Comparison of ENCODE assay signal across 2 cellular contexts in the genomic region with DNA sequence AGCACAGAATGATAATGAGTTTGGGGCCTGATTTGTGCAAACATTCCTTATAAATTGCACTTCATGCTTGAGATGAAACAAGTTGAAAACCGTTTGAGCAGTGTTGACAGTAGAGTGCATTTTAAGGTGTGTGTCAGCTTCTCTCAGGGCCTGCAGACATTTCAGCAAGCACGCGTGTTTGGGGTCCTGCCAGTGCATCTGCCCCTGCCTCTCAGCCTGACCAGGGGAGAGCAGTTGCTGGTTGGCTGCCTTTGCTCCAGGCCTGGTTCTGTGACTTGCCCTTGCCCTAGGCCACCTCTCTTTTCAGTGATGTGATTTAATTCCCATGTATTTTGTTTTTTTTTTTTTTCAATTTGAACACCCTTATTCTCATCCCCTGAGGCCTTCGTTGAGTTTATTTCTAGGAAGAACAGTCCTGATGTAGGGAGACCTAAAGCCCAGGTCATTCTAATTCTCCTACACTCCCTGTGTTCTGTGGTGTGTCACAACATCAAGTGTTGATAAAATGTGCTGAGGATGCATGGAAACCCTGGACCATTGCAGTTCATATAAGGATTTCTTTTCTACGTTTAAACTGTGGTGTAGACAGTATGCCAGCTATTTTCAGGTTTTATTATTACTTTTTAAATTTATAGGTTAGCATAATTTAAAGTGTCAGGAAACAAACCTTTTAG.
TF ChIP-seq lines count a peak whose summit lies in the region.

No MANE protein-coding gene starts in this region.

TF ChIP-seq in SK-N-SH, 30 proteins besides CTCF, POLR2A, EP300 and RAD21:
- no peak for TF ChIP-seq GATA2 (CRISPR knock-in tag; IDR thresholded peaks at IDR 0.05)
- peak; percentile 26; the same call in 1 of the 2 replicates for TF ChIP-seq MXI1 (IDR thresholded peaks at IDR 0.05; ENCODE audit: low read depth, low read length)
- TF ChIP-seq RCOR1 (IDR thresholded peaks at IDR 0.05; ENCODE audit: low read length) = no peak
- no peak for TF ChIP-seq TAF1 (IDR thresholded peaks at IDR 0.05; ENCODE audit: borderline replicate concordance, low read depth, low read length)
- TF ChIP-seq, protein P1, sequence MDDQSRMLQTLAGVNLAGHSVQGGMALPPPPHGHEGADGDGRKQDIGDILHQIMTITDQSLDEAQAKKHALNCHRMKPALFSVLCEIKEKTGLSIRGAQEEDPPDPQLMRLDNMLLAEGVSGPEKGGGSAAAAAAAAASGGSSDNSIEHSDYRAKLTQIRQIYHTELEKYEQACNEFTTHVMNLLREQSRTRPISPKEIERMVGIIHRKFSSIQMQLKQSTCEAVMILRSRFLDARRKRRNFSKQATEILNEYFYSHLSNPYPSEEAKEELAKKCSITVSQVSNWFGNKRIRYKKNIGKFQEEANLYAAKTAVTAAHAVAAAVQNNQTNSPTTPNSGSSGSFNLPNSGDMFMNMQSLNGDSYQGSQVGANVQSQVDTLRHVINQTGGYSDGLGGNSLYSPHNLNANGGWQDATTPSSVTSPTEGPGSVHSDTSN (IDR thresholded peaks at IDR 0.05) = no peak
- TF ChIP-seq ELF1 (IDR thresholded peaks at IDR 0.05) = no peak

TF ChIP-seq in SK-N-SH treated with all-trans-retinoic acid at 6 μM for 48 hours, 23 proteins besides CTCF, POLR2A, EP300 and RAD21:
- TF ChIP-seq, protein P2, sequence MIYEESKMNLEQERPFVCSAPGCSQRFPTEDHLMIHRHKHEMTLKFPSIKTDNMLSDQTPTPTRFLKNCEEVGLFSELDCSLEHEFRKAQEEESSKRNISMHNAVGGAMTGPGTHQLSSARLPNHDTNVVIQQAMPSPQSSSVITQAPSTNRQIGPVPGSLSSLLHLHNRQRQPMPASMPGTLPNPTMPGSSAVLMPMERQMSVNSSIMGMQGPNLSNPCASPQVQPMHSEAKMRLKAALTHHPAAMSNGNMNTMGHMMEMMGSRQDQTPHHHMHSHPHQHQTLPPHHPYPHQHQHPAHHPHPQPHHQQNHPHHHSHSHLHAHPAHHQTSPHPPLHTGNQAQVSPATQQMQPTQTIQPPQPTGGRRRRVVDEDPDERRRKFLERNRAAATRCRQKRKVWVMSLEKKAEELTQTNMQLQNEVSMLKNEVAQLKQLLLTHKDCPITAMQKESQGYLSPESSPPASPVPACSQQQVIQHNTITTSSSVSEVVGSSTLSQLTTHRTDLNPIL (CRISPR knock-in tag; IDR thresholded peaks at IDR 0.05; ENCODE audit: low read depth) = no peak
- TF ChIP-seq SNAI2 (CRISPR knock-in tag; IDR thresholded peaks at IDR 0.05) = no peak
- no peak for TF ChIP-seq ZNF70 (CRISPR knock-in tag; IDR thresholded peaks at IDR 0.05)
- TF ChIP-seq ZNF8 (CRISPR knock-in tag; IDR thresholded peaks at IDR 0.05) = no peak
- TF ChIP-seq RARB (CRISPR knock-in tag; IDR thresholded peaks at IDR 0.05) = no peak
- TF ChIP-seq, protein P3, sequence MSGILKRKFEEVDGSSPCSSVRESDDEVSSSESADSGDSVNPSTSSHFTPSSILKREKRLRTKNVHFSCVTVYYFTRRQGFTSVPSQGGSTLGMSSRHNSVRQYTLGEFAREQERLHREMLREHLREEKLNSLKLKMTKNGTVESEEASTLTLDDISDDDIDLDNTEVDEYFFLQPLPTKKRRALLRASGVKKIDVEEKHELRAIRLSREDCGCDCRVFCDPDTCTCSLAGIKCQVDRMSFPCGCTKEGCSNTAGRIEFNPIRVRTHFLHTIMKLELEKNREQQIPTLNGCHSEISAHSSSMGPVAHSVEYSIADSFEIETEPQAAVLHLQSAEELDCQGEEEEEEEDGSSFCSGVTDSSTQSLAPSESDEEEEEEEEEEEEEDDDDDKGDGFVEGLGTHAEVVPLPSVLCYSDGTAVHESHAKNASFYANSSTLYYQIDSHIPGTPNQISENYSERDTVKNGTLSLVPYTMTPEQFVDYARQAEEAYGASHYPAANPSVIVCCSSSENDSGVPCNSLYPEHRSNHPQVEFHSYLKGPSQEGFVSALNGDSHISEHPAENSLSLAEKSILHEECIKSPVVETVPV (CRISPR knock-in tag; IDR thresholded peaks at IDR 0.05) = no peak
- no peak for TF ChIP-seq TOX (CRISPR knock-in tag; IDR thresholded peaks at IDR 0.05; ENCODE audit: borderline replicate concordance)
- no peak for TF ChIP-seq TCF4 (CRISPR knock-in tag; IDR thresholded peaks at IDR 0.05; ENCODE audit: borderline replicate concordance)
- TF ChIP-seq ESRRG (CRISPR knock-in tag; IDR thresholded peaks at IDR 0.05) = no peak
- no peak for TF ChIP-seq GLIS3 (CRISPR knock-in tag; IDR thresholded peaks at IDR 0.05)
- TF ChIP-seq ISL1 (CRISPR knock-in tag; IDR thresholded peaks at IDR 0.05) = no peak
- no peak for TF ChIP-seq BACH2 (CRISPR knock-in tag; IDR thresholded peaks at IDR 0.05; ENCODE audit: borderline replicate concordance)
- no peak for TF ChIP-seq ZFP30 (CRISPR knock-in tag; IDR thresholded peaks at IDR 0.05)
- TF ChIP-seq OSR1 (CRISPR knock-in tag; IDR thresholded peaks at IDR 0.05) = no peak
TF ChIP-seq in SK-N-SH treated with all-trans-retinoic acid at 6 μM for 48 hours: peak in this region for 0.
